ENCODE assay signal across 7 cellular contexts in genomic region chr9:122159925-122160246, GRCh38. TPM values are rescaled to one million over a fixed set of nuclear protein-coding genes. Genes with fewer than 3 reads are reported as not detected.
DNase-seq lines count a peak whose midpoint lies in the region; ATAC-seq and TF ChIP-seq lines count a peak whose summit lies in the region.

No MANE protein-coding gene starts in this region.

- peak overlapping the region; percentile 86 for H3K4me2 ChIP-seq in HCT116 (ENCODE audit: low read length)
- H3K4me2 ChIP-seq in hepatocyte, result peak overlapping the region; percentile 70

- H4K20me1 ChIP-seq in HCT116 (ENCODE audit: insufficient read depth) (0 out of 2 replicates have a peak, but pooled peaks cover 4% of the 10 kb centered on the region), hepatocyte (ENCODE audit: insufficient read depth, poor library complexity, severe bottlenecking) (peaks cover 13% of the 10 kb centered on the region)

- H3K27me3 ChIP-seq in HCT116 (ENCODE audit: insufficient read depth, low read length) (no peaks in the 10 kb centered on the region; the same call in 1 of the 2 replicates), hepatocyte (no peaks in the 10 kb centered on the region)

- peak overlapping the region; percentile 47 for H2AFZ ChIP-seq in HCT116 (ENCODE audit: low read depth, low read length, poor library complexity, severe bottlenecking)
- H2AFZ ChIP-seq in hepatocyte, result peak overlapping the region; percentile 4

- peaks cover 28% of the 10 kb centered on the region for H3K4me1 Mint-ChIP-seq in stimulated activated memory B cell treated with anti-CD40 and anti-IgM and Interleukin-4, amounts not matched to agents 10 μg/mL and 1 μg/mL and 100 μg/mL, for 72 hours

- H3K36me3 Mint-ChIP-seq in stimulated activated memory B cell treated with anti-CD40 and anti-IgM and Interleukin-4, amounts not matched to agents 10 μg/mL and 1 μg/mL and 100 μg/mL, for 72 hours, result no peaks in the 10 kb centered on the region

- H3K79me2 ChIP-seq in HCT116 (ENCODE audit: insufficient read depth, low read length), result peaks cover 45% of the 10 kb centered on the region
- H3K79me2 ChIP-seq in hepatocyte, result peaks cover 46% of the 10 kb centered on the region

- RAD21 ChIA-PET in HCT116 (lab: Charles Lee; ENCODE audit: low non-redundant PET in 1 of 2, low total read pairs in 2 of 2, uncharacterized antibody in 2 of 2, unreplicated experiment in 2 of 2), result no interaction called here

- H3K27ac Mint-ChIP-seq in stimulated activated memory B cell treated with anti-CD40 and anti-IgM and Interleukin-4, amounts not matched to agents 10 μg/mL and 1 μg/mL and 100 μg/mL, for 72 hours, result peak overlapping the region; percentile 92

- no peak for TF ChIP-seq RAD21 in HCT116 (IDR thresholded peaks at IDR 0.05; ENCODE audit: low read depth)

- CTCF ChIA-PET in HCT116 (lab: Charles Lee), result interaction anchor here (2.6 to 2.8 kb wide), 2 partner anchors 15 to 191 kb away, joined by 6 to 11 read pairs; no protein-coding TSS in a partner anchor

- H3K9me2 ChIP-seq in HCT116 (ENCODE audit: insufficient read depth), result no peaks in the 10 kb centered on the region
- no peaks in the 10 kb centered on the region for H3K9me2 ChIP-seq in hepatocyte (replicated peaks; ENCODE audit: insufficient read depth)

- DNase-seq in HCT116 (ENCODE audit: low read depth, low spot score) (no peak), hepatocyte (ENCODE audit: low spot score) (no peak), dermis blood vessel endothelial cell (no peak)
- no peak for DNase-seq in activated effector memory CD4-positive, alpha-beta T cell treated with Interleukin-2 at 50 U/mL for 16 hours

- 33% methylated on average over 6 of the region's 6 CpGs for WGBS in hepatocyte (ENCODE audit: low lambda C conversion rate, missing lambda C conversion rate)

- H3K36me3 ChIP-seq in HCT116 (ENCODE audit: control insufficient read depth in 1 of 2, insufficient read depth in 2 of 2, low read length in 2 of 2), result no peaks in the 10 kb centered on the region; a peak in 1 of 4 replicates
- no peaks in the 10 kb centered on the region for H3K36me3 ChIP-seq in hepatocyte (replicated peaks; ENCODE audit: insufficient read depth, low read depth)

- no peak for ATAC-seq in HCT116
- ATAC-seq in stimulated activated memory B cell treated with anti-CD40 and anti-IgM and Interleukin-4, amounts not matched to agents 10 μg/mL and 1 μg/mL and 100 μg/mL, for 72 hours, result no peak
- ATAC-seq in GM21723 (IDR thresholded peaks at IDR 0.05; ENCODE audit: unreplicated experiment), result no peak

- TF ChIP-seq POLR2A in HCT116 (IDR thresholded peaks at IDR 0.05; ENCODE audit: borderline replicate concordance, extremely low read depth, insufficient read depth, insufficient read length), result no peak

- no TSS peak for BruUV-seq in HCT116 (replicated peaks; lab: Mats Ljungman, UMichigan)

- POLR2A ChIA-PET in HCT116 (lab: Charles Lee), result no interaction called here

- peak overlapping the region; percentile 94 for H3K4me3 Mint-ChIP-seq in stimulated activated memory B cell treated with anti-CD40 and anti-IgM and Interleukin-4, amounts not matched to agents 10 μg/mL and 1 μg/mL and 100 μg/mL, for 72 hours

- peaks cover 5% of the 10 kb centered on the region for H3K9me3 Mint-ChIP-seq in stimulated activated memory B cell treated with anti-CD40 and anti-IgM and Interleukin-4, amounts not matched to agents 10 μg/mL and 1 μg/mL and 100 μg/mL, for 72 hours

- H3K27ac ChIP-seq in HCT116 (ENCODE audit: low read depth, low read length), result no peak overlapping the region
- no peak overlapping the region for H3K27ac ChIP-seq in hepatocyte

- peak overlapping the region; percentile 82 for H3K9ac ChIP-seq in HCT116 (ENCODE audit: low read length)

- no peak for TF ChIP-seq CTCF in HCT116 (IDR thresholded peaks at IDR 0.05 in 2 of 3, conservative IDR thresholded peaks at IDR 0.05 in 1 of 3; ENCODE audit: borderline replicate concordance in 1 of 3, insufficient read depth in 1 of 3, low read depth in 2 of 3, low read length in 2 of 3)
- TF ChIP-seq CTCF in WI38 (IDR thresholded peaks at IDR 0.05; ENCODE audit: low read depth, low read length), result no peak
- no peak for TF ChIP-seq CTCF in hepatocyte (IDR thresholded peaks at IDR 0.05; ENCODE audit: poor library complexity)

- peaks cover 0 to 6% of the 10 kb centered on the region in 2 experiments; a peak in 1 of 4 replicates for H3K9me3 ChIP-seq in HCT116 (ENCODE audit: control insufficient read depth in 1 of 2, insufficient read depth in 1 of 2, low read depth in 1 of 2, low read length in 2 of 2)
- H3K9me3 ChIP-seq in hepatocyte (ENCODE audit: low read depth), result no peaks in the 10 kb centered on the region

- intact Hi-C loops in HCT116 (cut with micrococcal nuclease), result no loop called here

- H3K4me1 ChIP-seq in HCT116 (ENCODE audit: control insufficient read depth in 1 of 2, insufficient read depth in 2 of 2, low read length in 2 of 2), result peaks cover 4 to 13% of the 10 kb centered on the region in 2 experiments
- peaks cover 9% of the 10 kb centered on the region for H3K4me1 ChIP-seq in hepatocyte (ENCODE audit: insufficient read depth)

- H3K4me3 ChIP-seq in HCT116 (replicated peaks in 1 of 2; ENCODE audit: low read depth in 1 of 2, low read length in 2 of 2) (peak overlapping the region; percentile 75 to 92), WI38 (ENCODE audit: low read depth, low read length) (peak overlapping the region; percentile 97), hepatocyte (no peak overlapping the region)

- H3K27me3 Mint-ChIP-seq in stimulated activated memory B cell treated with anti-CD40 and anti-IgM and Interleukin-4, amounts not matched to agents 10 μg/mL and 1 μg/mL and 100 μg/mL, for 72 hours, result peaks cover 36% of the 10 kb centered on the region

TF ChIP-seq in HCT116, 20 proteins besides CTCF, POLR2A, EP300 and RAD21:
- no peak for TF ChIP-seq POLR2AphosphoS5 (IDR thresholded peaks at IDR 0.05; ENCODE audit: low read depth, low read length)
- 0 out of 2 replicates have a peak, but pooled peaks have one; percentile 19 for TF ChIP-seq EGR1 (IDR thresholded peaks at IDR 0.05; ENCODE audit: low read depth)

RNA-seq across cellular contexts. Expression of gene MORN5, which starts 0.2 kb away (rescaled TPM):
- not detected for total RNA-seq in HCT116 (2021; ENCODE audit: unreplicated experiment)
- 0.88 TPM in 1 of 2 replicates, not detected in the other for polyA plus RNA-seq in HCT116 (2012)
- total RNA-seq in hepatocyte, result not detected in 2 replicates
- polyA plus RNA-seq in hepatocyte, result 0.95 TPM in 1 of 2 replicates, not detected in the other
- not detected in 2 replicates for total RNA-seq in dermis blood vessel endothelial cell

RNA-seq across cellular contexts. Expression of gene NDUFA8, which starts 0.3 kb away (rescaled TPM):
- total RNA-seq in HCT116 (2021; ENCODE audit: unreplicated experiment) (84.5 TPM), hepatocyte (44.4 and 46.4 TPM in 2 replicates), dermis blood vessel endothelial cell (40.7 and 48.5 TPM in 2 replicates)
- polyA plus RNA-seq in HCT116 (2012), result 94.5 and 120 TPM in 2 replicates
- 113 and 132 TPM in 2 replicates for polyA plus RNA-seq in hepatocyte
